24 cellular contexts compared by ENCODE assay signal in genomic region chr15:77342767-77343166, GRCh38.
DNase-seq lines count a peak whose midpoint lies in the region; ATAC-seq and TF ChIP-seq lines count a peak whose summit lies in the region.
"Had no signal": no experiment of that assay in that cellular context is flagged by ENCODE, and none has a peak within 500 bp of the region (broad histone marks: within the 10 kb centered on the region; RNA-seq: fewer than 3 reads in every experiment).

No MANE protein-coding gene starts in this region.

- peak overlapping the region; percentile 55 for H3K27ac ChIP-seq in angular gyrus (ENCODE audit: low read depth, low read length)
- H3K27ac ChIP-seq in dorsolateral prefrontal cortex, result peak overlapping the region in 55 of 59 donors; percentile 3 to 82 (median 54)
- peak overlapping the region in 1 of 4 donors; percentile 22 for H3K27ac ChIP-seq in gastrocnemius medialis
- H3K27ac ChIP-seq: A549, KMS-11 had no signal

- H3K36me3 Mint-ChIP-seq in nephron progenitor cell (ENCODE audit: low read depth), result peaks cover 45% of the 10 kb centered on the region

- H3K36me3 ChIP-seq in gastrocnemius medialis, result no peaks in the 10 kb centered on the region
- H3K36me3 ChIP-seq: HAP-1 had no signal

- peaks cover 26% of the 10 kb centered on the region for H3K9me3 Mint-ChIP-seq in nephron progenitor cell

- no peak overlapping the region for H3K4me3 Mint-ChIP-seq in nephron progenitor cell
- H3K4me3 Mint-ChIP-seq: CD4-positive, alpha-beta memory T cell had no signal

- peak; percentile 42 to 76 for ATAC-seq in gastrocnemius medialis
- ATAC-seq in GM19452 (IDR thresholded peaks at IDR 0.05; ENCODE audit: unreplicated experiment), result no peak
- ATAC-seq in HG03097 (IDR thresholded peaks at IDR 0.05; ENCODE audit: low FRiP score, unreplicated experiment), result no peak
- ATAC-seq: A549 had no signal

- H3K27me3 Mint-ChIP-seq in nephron progenitor cell (ENCODE audit: low read depth, poor library complexity), result no peaks in the 10 kb centered on the region
- H3K27me3 Mint-ChIP-seq: CD4-positive, alpha-beta memory T cell; IgD-negative memory B cell had no signal

- H3K4me3 ChIP-seq in dorsolateral prefrontal cortex (peak overlapping the region in 7 of 59 donors; percentile 2 to 24 (median 11)), gastrocnemius medialis (no peak overlapping the region)
- H3K4me3 ChIP-seq: A549, HAP-1 had no signal

- no peak for TF ChIP-seq CTCF in dorsolateral prefrontal cortex (IDR thresholded peaks at IDR 0.05 in 54 of 56, conservative IDR thresholded peaks at IDR 0.05 in 2 of 56; ENCODE audit: low read depth in 1 of 56, partially characterized antibody in 56 of 56)
- no peak for TF ChIP-seq CTCF in gastrocnemius medialis (IDR thresholded peaks at IDR 0.05 in 4 of 5, conservative IDR thresholded peaks at IDR 0.05 in 1 of 5)
- TF ChIP-seq CTCF in nephron progenitor cell (IDR thresholded peaks at IDR 0.05), result no peak

- in situ Hi-C loops in gastrocnemius medialis (cut with MboI; ENCODE audit: low sequenced_read_pairs in 4 of 4), result no loop called here

- H3K27ac Mint-ChIP-seq in nephron progenitor cell, result no peak overlapping the region
- H3K27ac Mint-ChIP-seq: IgD-negative memory B cell had no signal

- no peaks in the 10 kb centered on the region for H3K4me1 Mint-ChIP-seq in nephron progenitor cell
- H3K4me1 Mint-ChIP-seq: CD4-positive, alpha-beta memory T cell had no signal

- intact Hi-C loops in dorsolateral prefrontal cortex (cut with DNase I), result loop anchor here in 1 of 2 donors (10.0 kb wide), 1 partner anchor 152 kb away; no protein-coding TSS in a partner anchor
- intact Hi-C loops in gastrocnemius medialis (cut with DNase I; ENCODE audit: low total_unique reads), result no loop called here

- H3K27me3 ChIP-seq in dorsolateral prefrontal cortex (no peaks in the 10 kb centered on the region), gastrocnemius medialis (no peaks in the 10 kb centered on the region)

- no peak for TF ChIP-seq POLR2A in gastrocnemius medialis (IDR thresholded peaks at IDR 0.05)

- DNase-seq in dorsolateral prefrontal cortex (no peak), gastrocnemius medialis (no peak), NCI-H1105 treated with DMSO at 0.1 percent for 48 hours (lab: John Stamatoyannopoulos, UW) (no peak), nephron progenitor cell (no peak)
- DNase-seq: AML-193; C1 segment of cervical spinal cord; Caco-2; CD4-positive, alpha-beta memory T cell; GOT3; NCI-H1048; NCI-H1417 treated with DMSO at 0.1 percent for 48 hours; NCI-H1694 treated with DMSO at 0.1 percent for 48 hours; NCI-H2081; NCI-H2227 treated with DMSO at 0.1 percent for 48 hours; NCI-H69; SIG-M5; SK-N-SH had no signal

- peaks cover 20 to 25% of the 10 kb centered on the region in 2 donors for H3K4me1 ChIP-seq in gastrocnemius medialis
- H3K4me1 ChIP-seq: A549, HAP-1 had no signal

- no peaks in the 10 kb centered on the region for H3K9me3 ChIP-seq in gastrocnemius medialis
- H3K9me3 ChIP-seq: Caco-2, SK-N-SH had no signal

Comparison
In these comparisons a context has a peak if more than half of its experiments do, and no peak if none do; other contexts are left out.
1. ATAC-seq: peak in gastrocnemius medialis (2 of 2); none in GM19452 (single experiment) and HG03097 (single experiment).